1 cellular context compared by ENCODE assay signal in genomic region chr15:63466378-63467192, GRCh38.
TF ChIP-seq lines count a peak whose summit lies in the region.

No MANE protein-coding gene starts in this region.

TF ChIP-seq in HepG2, 621 proteins besides CTCF, POLR2A, EP300 and RAD21 (continued from another document and continues in another):
- peak; percentile 44; the same call in 1 of the 2 replicates for TF ChIP-seq ZNF503 (CRISPR knock-in tag; IDR thresholded peaks at IDR 0.05)
- TF ChIP-seq FOXA1 (IDR thresholded peaks at IDR 0.05), result no peak
- TF ChIP-seq FOXA1 (CRISPR knock-in tag; IDR thresholded peaks at IDR 0.05), result peak; percentile 66
- no peak for TF ChIP-seq RFX1 (IDR thresholded peaks at IDR 0.05)
- no peak for TF ChIP-seq TAF15 (IDR thresholded peaks at IDR 0.05; ENCODE audit: low read depth, low read length, poor library complexity, severe bottlenecking)
- no peak for TF ChIP-seq MAF1 (CRISPR knock-in tag; IDR thresholded peaks at IDR 0.05; ENCODE audit: borderline replicate concordance)
- no peak for TF ChIP-seq RFXAP (CRISPR knock-in tag; IDR thresholded peaks at IDR 0.05; ENCODE audit: borderline replicate concordance)
- 0 out of 2 replicates have a peak, but pooled peaks have one; percentile 52 for TF ChIP-seq SMYD3 (CRISPR knock-in tag; IDR thresholded peaks at IDR 0.05)
- TF ChIP-seq ZNF230 (CRISPR knock-in tag; IDR thresholded peaks at IDR 0.05), result no peak
- no peak for TF ChIP-seq ATRX (CRISPR knock-in tag; IDR thresholded peaks at IDR 0.05; ENCODE audit: borderline replicate concordance)
- peak; percentile 49; the same call in 1 of the 2 replicates for TF ChIP-seq ZNF329 (CRISPR knock-in tag; IDR thresholded peaks at IDR 0.05; ENCODE audit: low read depth)
- no peak for TF ChIP-seq ZNF556 (CRISPR knock-in tag; IDR thresholded peaks at IDR 0.05; ENCODE audit: borderline replicate concordance)
- no peak for TF ChIP-seq SRSF1 (optimal IDR thresholded peaks at IDR 0.05; ENCODE audit: low read depth, low read length)
- TF ChIP-seq ZNF20 (CRISPR knock-in tag; IDR thresholded peaks at IDR 0.05), result no peak
- TF ChIP-seq KAT7 (CRISPR knock-in tag; IDR thresholded peaks at IDR 0.05; ENCODE audit: borderline replicate concordance), result no peak; the same call in 1 of the 2 replicates
- TF ChIP-seq NFKB2 (CRISPR knock-in tag; IDR thresholded peaks at IDR 0.05; ENCODE audit: borderline replicate concordance), result no peak
- TF ChIP-seq SAP130 (CRISPR knock-in tag; IDR thresholded peaks at IDR 0.05; ENCODE audit: low read depth), result peak; percentile 96
- no peak for TF ChIP-seq ZHX2 (IDR thresholded peaks at IDR 0.05; ENCODE audit: low read depth)
- no peak for TF ChIP-seq ZHX2 (CRISPR knock-in tag; IDR thresholded peaks at IDR 0.05; ENCODE audit: borderline replicate concordance)
- no peak for TF ChIP-seq CCAR2 (optimal IDR thresholded peaks at IDR 0.05; ENCODE audit: low read depth, low read length)
- TF ChIP-seq PCBP1 (IDR thresholded peaks at IDR 0.05; ENCODE audit: borderline replicate concordance, low read depth, low read length), result no peak
- TF ChIP-seq IKZF4 (CRISPR knock-in tag; IDR thresholded peaks at IDR 0.05; ENCODE audit: borderline replicate concordance, low read depth, not compliant biosample characterization), result no peak
- TF ChIP-seq DPF2 (CRISPR knock-in tag; IDR thresholded peaks at IDR 0.05; ENCODE audit: borderline replicate concordance, low read depth), result 0 out of 2 replicates have a peak, but pooled peaks have one; percentile 37
- 0 out of 2 replicates have a peak, but pooled peaks have one; percentile 66 for TF ChIP-seq ZNF713 (CRISPR knock-in tag; IDR thresholded peaks at IDR 0.05)
- 0 out of 2 replicates have a peak, but pooled peaks have one; percentile 43 for TF ChIP-seq TOPORS (CRISPR knock-in tag; IDR thresholded peaks at IDR 0.05)
- TF ChIP-seq AGO1 (IDR thresholded peaks at IDR 0.05; ENCODE audit: low read depth, low read length, poor library complexity, severe bottlenecking), result no peak
- no peak for TF ChIP-seq NFRKB (IDR thresholded peaks at IDR 0.05)
- TF ChIP-seq FOXK1 (CRISPR knock-in tag; IDR thresholded peaks at IDR 0.05; ENCODE audit: borderline replicate concordance, low read depth), result peak; percentile 78; the same call in 1 of the 2 replicates
- no peak for TF ChIP-seq MTF1 (CRISPR knock-in tag; IDR thresholded peaks at IDR 0.05)
- TF ChIP-seq POGZ (CRISPR knock-in tag; IDR thresholded peaks at IDR 0.05), result peak; percentile 40; the same call in 1 of the 2 replicates
- TF ChIP-seq PAX8 (CRISPR knock-in tag; IDR thresholded peaks at IDR 0.05; ENCODE audit: borderline replicate concordance), result no peak
- TF ChIP-seq FOSL2 (CRISPR knock-in tag; IDR thresholded peaks at IDR 0.05), result peak; percentile 70
- peak; percentile 76; the same call in 1 of the 2 replicates for TF ChIP-seq PHF21A (CRISPR knock-in tag; IDR thresholded peaks at IDR 0.05)
- no peak for TF ChIP-seq KDM1A (CRISPR knock-in tag; IDR thresholded peaks at IDR 0.05)
- no peak for TF ChIP-seq ZHX1 (CRISPR knock-in tag; IDR thresholded peaks at IDR 0.05; ENCODE audit: low read depth)
- TF ChIP-seq ATF7-NPFF (CRISPR knock-in tag; IDR thresholded peaks at IDR 0.05; ENCODE audit: low read depth), result no peak
- TF ChIP-seq ARHGAP35 (CRISPR knock-in tag; IDR thresholded peaks at IDR 0.05; ENCODE audit: borderline replicate concordance), result no peak
- no peak for TF ChIP-seq ZNF30 (CRISPR knock-in tag; IDR thresholded peaks at IDR 0.05)
- peak; percentile 68 for TF ChIP-seq IRF2 (CRISPR knock-in tag; IDR thresholded peaks at IDR 0.05)
- no peak for TF ChIP-seq LRRFIP1 (CRISPR knock-in tag; conservative IDR thresholded peaks at IDR 0.05)
- peak; percentile 92; the same call in 2 of the 3 replicates for TF ChIP-seq MXI1 (IDR thresholded peaks at IDR 0.05; ENCODE audit: borderline replicate concordance, low read depth, low read length)
- TF ChIP-seq THYN1 (CRISPR knock-in tag; IDR thresholded peaks at IDR 0.05; ENCODE audit: borderline replicate concordance, low read depth), result 0 out of 2 replicates have a peak, but pooled peaks have one; percentile 19
- TF ChIP-seq HCFC1 (IDR thresholded peaks at IDR 0.05; ENCODE audit: low read depth, low read length), result no peak
- TF ChIP-seq SNRNP70 (IDR thresholded peaks at IDR 0.05; ENCODE audit: low read depth, low read length), result no peak
- peak; percentile 90; the same call in 1 of the 2 replicates for TF ChIP-seq MEIS2 (CRISPR knock-in tag; IDR thresholded peaks at IDR 0.05)
- TF ChIP-seq GPBP1L1 (CRISPR knock-in tag; IDR thresholded peaks at IDR 0.05), result no peak
- TF ChIP-seq ZNF782 (CRISPR knock-in tag; IDR thresholded peaks at IDR 0.05; ENCODE audit: borderline replicate concordance), result no peak
- TF ChIP-seq ZNF510 (CRISPR knock-in tag; IDR thresholded peaks at IDR 0.05; ENCODE audit: low read depth), result no peak
- peak; percentile 85 for TF ChIP-seq HMGXB3 (CRISPR knock-in tag; IDR thresholded peaks at IDR 0.05; ENCODE audit: borderline replicate concordance)
- TF ChIP-seq GTF3A (CRISPR knock-in tag; conservative IDR thresholded peaks at IDR 0.05), result no peak
- no peak for TF ChIP-seq ZNF773 (CRISPR knock-in tag; IDR thresholded peaks at IDR 0.05; ENCODE audit: borderline replicate concordance)
